Comparison of ENCODE assay signal across 19 cellular contexts in genomic region chr9:80839821-80840670, GRCh38.
DNase-seq lines count a peak whose midpoint lies in the region; ATAC-seq, FAIRE-seq and TF ChIP-seq lines count a peak whose summit lies in the region.
"Had no signal": no experiment of that assay in that cellular context is flagged by ENCODE, and none has a peak within 500 bp of the region (broad histone marks: within the 10 kb centered on the region; RNA-seq: fewer than 3 reads in every experiment).

No MANE protein-coding gene starts in this region.

- H3K4me2 ChIP-seq in astrocyte (ENCODE audit: low read length) (no peak overlapping the region), mesendoderm (ENCODE audit: low read length) (no peak overlapping the region)
- H3K4me2 ChIP-seq: GM23338 had no signal

- H3K23ac ChIP-seq in mesendoderm (ENCODE audit: low read length): no peak overlapping the region

- H2BK15ac ChIP-seq in mesendoderm (replicated peaks; ENCODE audit: low read depth): no peak overlapping the region

- no peak overlapping the region for H3K18ac ChIP-seq in mesendoderm (ENCODE audit: low read length)

- H3K27ac ChIP-seq in astrocyte (ENCODE audit: low read depth, low read length): no peak overlapping the region
- no peak overlapping the region for H3K27ac ChIP-seq in left lung
- H3K27ac ChIP-seq in ascending aorta: no peak overlapping the region
- H3K27ac ChIP-seq in mesendoderm (ENCODE audit: low read depth, low read length): no peak overlapping the region
- H3K27ac ChIP-seq: SJCRH30 had no signal

- H3K36me3 Mint-ChIP-seq in astrocyte (ENCODE audit: low read depth, unreplicated experiment): no peaks in the 10 kb centered on the region
- H3K36me3 Mint-ChIP-seq: CD14-positive monocyte had no signal

- FAIRE-seq in astrocyte (lab: Jason Lieb, UNC): no peak
- FAIRE-seq: GM19239 had no signal

- no CpG with 5 or more reads among the region's 6 CpGs for WGBS in mesendoderm (ENCODE audit: extremely low coverage, insufficient coverage, low lambda C conversion rate)
- 89 to 91% methylated on average over 6 of the region's 6 CpGs for WGBS in lower leg skin, 2 donors

- H3K4me1 ChIP-seq in astrocyte (ENCODE audit: insufficient read depth, low read length) (no peaks in the 10 kb centered on the region), left lung (no peaks in the 10 kb centered on the region), ascending aorta (no peaks in the 10 kb centered on the region), mesendoderm (ENCODE audit: control insufficient read depth, low read depth, low read length) (no peaks in the 10 kb centered on the region)
- H3K4me1 ChIP-seq: SJCRH30 had no signal

- DNase-seq in DMS 273 (lab: John Stamatoyannopoulos, UW; ENCODE audit: unreplicated experiment): peak; percentile 95
- DNase-seq in HT1080 (ENCODE audit: low read depth): peak; percentile 3
- DNase-seq in astrocyte (ENCODE audit: low read depth): peak; percentile 82
- no peak for DNase-seq in left lung
- DNase-seq in ascending aorta (ENCODE audit: low spot score in 2 of 2): no peak
- no peak for DNase-seq in mesendoderm
- DNase-seq in lower leg skin (ENCODE audit: low spot score in 2 of 2): no peak
- DNase-seq: AML-193, DMS153, GF-D8, MV-4-11, NCI-H187 treated with DMSO at 0.1 percent for 48 hours, NCI-H345, PC-3, SJCRH30 had no signal

- H3K9me3 ChIP-seq in astrocyte (ENCODE audit: insufficient read depth, low read depth, low read length) (no peaks in the 10 kb centered on the region), left lung (peaks cover 0 to 9% of the 10 kb centered on the region in 2 donors), ascending aorta (no peaks in the 10 kb centered on the region)

- H3K79me1 ChIP-seq in mesendoderm (ENCODE audit: low read length): no peaks in the 10 kb centered on the region

- no peaks in the 10 kb centered on the region for H3K27me3 Mint-ChIP-seq in astrocyte (ENCODE audit: low read depth, unreplicated experiment)

- H3K36me3 ChIP-seq in astrocyte (ENCODE audit: insufficient read depth, low read length) (no peaks in the 10 kb centered on the region), left lung (no peaks in the 10 kb centered on the region), ascending aorta (no peaks in the 10 kb centered on the region), mesendoderm (ENCODE audit: control insufficient read depth, insufficient read depth, low read length) (no peaks in the 10 kb centered on the region)
- H3K36me3 ChIP-seq: SJCRH30 had no signal

- H3K79me2 ChIP-seq in astrocyte (ENCODE audit: insufficient read depth, low read length): no peaks in the 10 kb centered on the region
- H3K79me2 ChIP-seq in mesendoderm (ENCODE audit: control insufficient read depth, insufficient read depth, low read length): no peaks in the 10 kb centered on the region

- H2BK120ac ChIP-seq in mesendoderm (ENCODE audit: low read depth, low read length): no peak overlapping the region

- ATAC-seq in left lung: peak; percentile 35
- ATAC-seq: GM23338, HCT116, PC-3 had no signal

- TF ChIP-seq CTCF in astrocyte (IDR thresholded peaks at IDR 0.05; ENCODE audit: insufficient read depth, low read depth, low read length) (no peak), left lung (IDR thresholded peaks at IDR 0.05) (no peak), ascending aorta (IDR thresholded peaks at IDR 0.05) (no peak), lower leg skin (IDR thresholded peaks at IDR 0.05) (no peak)

- no peak overlapping the region for H3K56ac ChIP-seq in mesendoderm (ENCODE audit: low read length)

- no peaks in the 10 kb centered on the region for H4K20me1 ChIP-seq in astrocyte (ENCODE audit: insufficient read depth, low read length)

- TF ChIP-seq POLR2A in lower leg skin (IDR thresholded peaks at IDR 0.05): no peak

- H3K9ac ChIP-seq in astrocyte (ENCODE audit: low read length) (no peak overlapping the region), mesendoderm (ENCODE audit: low read length) (no peak overlapping the region)

- no peak overlapping the region for H2BK5ac ChIP-seq in mesendoderm (ENCODE audit: low read length)

- peaks cover 21% of the 10 kb centered on the region for H3K4me1 Mint-ChIP-seq in astrocyte (ENCODE audit: low read depth, unreplicated experiment)
- H3K4me1 Mint-ChIP-seq: CD14-positive monocyte had no signal

- no peak overlapping the region for H4K5ac ChIP-seq in mesendoderm (ENCODE audit: low read length)

- no peak overlapping the region for H3K4me3 Mint-ChIP-seq in astrocyte (ENCODE audit: unreplicated experiment)
- H3K4me3 Mint-ChIP-seq: CD14-positive monocyte, GM23338 had no signal

- H2AFZ ChIP-seq in astrocyte (ENCODE audit: low read depth, low read length): no peak overlapping the region
- H2AFZ ChIP-seq: GM23338 had no signal

- H3K9me3 Mint-ChIP-seq in astrocyte (ENCODE audit: unreplicated experiment): no peaks in the 10 kb centered on the region
- H3K9me3 Mint-ChIP-seq: GM23338 had no signal

- intact Hi-C loops in left lung (cut with DNase I) (no loop called here), ascending aorta (cut with DNase I) (no loop called here), lower leg skin (cut with DNase I; ENCODE audit: low total_unique reads) (no loop called here)

- no peak overlapping the region for H2AK5ac ChIP-seq in mesendoderm (ENCODE audit: low read length)

- H3K27me3 ChIP-seq in astrocyte (ENCODE audit: insufficient read depth, low read length) (no peaks in the 10 kb centered on the region), left lung (no peaks in the 10 kb centered on the region), ascending aorta (no peaks in the 10 kb centered on the region), mesendoderm (ENCODE audit: insufficient read depth, low read length, poor library complexity) (no peaks in the 10 kb centered on the region)
- H3K27me3 ChIP-seq: SJCRH30 had no signal

- no peak overlapping the region for H4K8ac ChIP-seq in mesendoderm (ENCODE audit: low read depth, low read length)

- H3K27ac Mint-ChIP-seq in astrocyte (ENCODE audit: unreplicated experiment): peak overlapping the region; percentile 17
- H3K27ac Mint-ChIP-seq: CD14-positive monocyte, GM23338 had no signal

- no peak overlapping the region for H3K4me3 ChIP-seq in astrocyte (ENCODE audit: insufficient read depth, low read depth, low read length)
- H3K4me3 ChIP-seq in left lung: no peak overlapping the region
- no peak overlapping the region for H3K4me3 ChIP-seq in ascending aorta
- H3K4me3 ChIP-seq in mesendoderm (ENCODE audit: low read length): no peak overlapping the region
- H3K4me3 ChIP-seq in lower leg skin (ENCODE audit: low read depth, poor library complexity, severe bottlenecking): no peak overlapping the region
- H3K4me3 ChIP-seq: GM23338, SJCRH30 had no signal

- H3K4ac ChIP-seq in mesendoderm (ENCODE audit: low read depth, low read length): no peak overlapping the region

Comparison
In these comparisons a context has a peak if more than half of its experiments do, and no peak if none do; other contexts are left out.
1. DNase-seq: peak in DMS 273 (single experiment), HT1080 (single experiment) and astrocyte (single experiment); none in left lung (0 of 2), ascending aorta (0 of 2), mesendoderm (single experiment) and lower leg skin (0 of 2).